In genomic region chr1:12597792-12598191, GRCh38 we compare ENCODE assay signal across 12 cellular contexts. TPM values are rescaled to one million over a fixed set of nuclear protein-coding genes. Genes with fewer than 3 reads are reported as not detected.
DNase-seq lines count a peak whose midpoint lies in the region; ATAC-seq, FAIRE-seq and TF ChIP-seq lines count a peak whose summit lies in the region.
"Had no signal": no experiment of that assay in that cellular context is flagged by ENCODE, and none has a peak within 500 bp of the region (broad histone marks: within the 10 kb centered on the region; RNA-seq: fewer than 3 reads in every experiment).

No MANE protein-coding gene starts in this region.

- TF ChIP-seq EP300 in H1 (IDR thresholded peaks at IDR 0.05; ENCODE audit: borderline replicate concordance in 1 of 2, low read depth in 2 of 2, low read length in 2 of 2) = no peak

- H3K14ac ChIP-seq in H1 (ENCODE audit: insufficient read length) = no peak overlapping the region

- ATAC-seq in Right ventricle myocardium inferior = peak; percentile 8
- peak in 1 of 2 donors; percentile 21 for ATAC-seq in naive thymus-derived CD8-positive, alpha-beta T cell
- ATAC-seq: left lung had no signal

- no peak overlapping the region for H3K23ac ChIP-seq in H1 (ENCODE audit: insufficient read length)

- no peak overlapping the region for H3K9ac ChIP-seq in H1 (replicated peaks in 1 of 4; ENCODE audit: extremely low read depth in 1 of 4, low read depth in 3 of 4, low read length in 3 of 4)

- H3K4me3 Mint-ChIP-seq in naive thymus-derived CD8-positive, alpha-beta T cell = peak overlapping the region in 7 of 10 donors; percentile 5 to 76 (median 54)

- peaks cover 18 to 42% (median 26%) of the 10 kb centered on the region in 4 experiments for H3K4me1 ChIP-seq in H1 (replicated peaks in 1 of 4; ENCODE audit: control insufficient read depth in 3 of 4, insufficient read depth in 4 of 4, low read length in 3 of 4)
- peaks cover 3% of the 10 kb centered on the region for H3K4me1 ChIP-seq in urinary bladder (ENCODE audit: insufficient read depth)
- no peaks in the 10 kb centered on the region for H3K4me1 ChIP-seq in OCI-LY7 (ENCODE audit: insufficient read depth, low read length, poor library complexity, severe bottlenecking)

- no peaks in the 10 kb centered on the region for H3K9me3 ChIP-seq in H1 (ENCODE audit: insufficient read depth in 2 of 2, low read depth in 1 of 2, low read length in 1 of 2)
- H3K9me3 ChIP-seq in OCI-LY7 (ENCODE audit: low read length) = no peaks in the 10 kb centered on the region
- H3K9me3 ChIP-seq: left lung had no signal

- H4K91ac ChIP-seq in H1 (replicated peaks; ENCODE audit: insufficient read length, low read length) = no peak overlapping the region

- no TSS peak for BruUV-seq in OCI-LY7 (replicated peaks; lab: Mats Ljungman, UMichigan)

- no peak for FAIRE-seq in H1 (lab: Jason Lieb, UNC)

- peak overlapping the region; percentile 39; the same call in 1 of the 2 replicates for H4K8ac ChIP-seq in H1 (ENCODE audit: extremely low read depth, insufficient read depth, low read length)

- H3K27me3 Mint-ChIP-seq in naive thymus-derived CD8-positive, alpha-beta T cell = no peaks in the 10 kb centered on the region

- H3K4me3 ChIP-seq in H1 (ENCODE audit: extremely low read depth in 1 of 4, insufficient read depth in 2 of 4, low read depth in 3 of 4, low read length in 4 of 4) = no peak overlapping the region
- H3K4me3 ChIP-seq in urinary bladder (ENCODE audit: low read depth, low read length) = no peak overlapping the region
- H3K4me3 ChIP-seq in OCI-LY7 (ENCODE audit: low read depth, low read length, poor library complexity, severe bottlenecking) = no peak overlapping the region
- H3K4me3 ChIP-seq: left lung had no signal

- H2BK12ac ChIP-seq in H1 (ENCODE audit: low read depth, low read length) = no peak overlapping the region

- H2AFZ ChIP-seq in H1 (ENCODE audit: low read length) (no peak overlapping the region), OCI-LY7 (ENCODE audit: low read length) (no peak overlapping the region)

- TF ChIP-seq CTCF in H1 (IDR thresholded peaks at IDR 0.05; ENCODE audit: control extremely low read depth in 1 of 3, insufficient read depth in 1 of 3, low read depth in 1 of 3, low read length in 3 of 3) = no peak
- TF ChIP-seq CTCF in OCI-LY7 (conservative IDR thresholded peaks at IDR 0.05; ENCODE audit: low read length) = no peak

- no peak overlapping the region for H4K5ac ChIP-seq in H1 (ENCODE audit: insufficient read length, low read depth, low read length)

- H3K9me3 Mint-ChIP-seq in naive thymus-derived CD8-positive, alpha-beta T cell = no peaks in the 10 kb centered on the region

- no peak for TF ChIP-seq RAD21 in H1 (IDR thresholded peaks at IDR 0.05 in 1 of 2, conservative IDR thresholded peaks at IDR 0.05 in 1 of 2; ENCODE audit: low read depth in 2 of 2, low read length in 2 of 2)

- H4K20me1 ChIP-seq in H1 (replicated peaks in 1 of 2; ENCODE audit: control insufficient read depth in 1 of 2, insufficient read depth in 2 of 2, low read length in 2 of 2) = peaks cover 27% of the 10 kb centered on the region in 2 experiments
- H4K20me1 ChIP-seq in OCI-LY7 (ENCODE audit: insufficient read depth, low read length) = no peaks in the 10 kb centered on the region

- peaks cover 0 to 2% (median 1%) of the 10 kb centered on the region in 3 donors for H3K36me3 Mint-ChIP-seq in naive thymus-derived CD8-positive, alpha-beta T cell

- no peak for TF ChIP-seq POLR2A in H1 (IDR thresholded peaks at IDR 0.05; ENCODE audit: control extremely low read depth in 1 of 2, low read depth in 2 of 2, low read length in 2 of 2)

- DNase-seq in Right ventricle myocardium inferior (ENCODE audit: missing footprints) (peak; percentile 77), cardiac septum (ENCODE audit: low spot score) (no peak), H1 (ENCODE audit: low read depth in 1 of 2, low spot score in 2 of 2) (no peak), OCI-LY7 (ENCODE audit: low spot score) (no peak), NCI-H146 treated with DMSO at 0.1 percent for 48 hours (lab: John Stamatoyannopoulos, UW; ENCODE audit: unreplicated experiment) (no peak)
- no peak for DNase-seq in naive thymus-derived CD8-positive, alpha-beta T cell
- DNase-seq in activated T-cell treated with anti-CD3 and anti-CD28 coated beads, Interleukin-2, amount 50 U/mL, for 48 hours = no peak
- DNase-seq: NCI-H1048, retina had no signal

- H2BK5ac ChIP-seq in H1 (ENCODE audit: low read depth, low read length) = no peak overlapping the region

- H2BK20ac ChIP-seq in H1 (ENCODE audit: low read length) = no peak overlapping the region

- peak overlapping the region; percentile 37 to 86 (median 76) for H3K27ac Mint-ChIP-seq in naive thymus-derived CD8-positive, alpha-beta T cell

- H3K27ac ChIP-seq in H1 (ENCODE audit: low read depth, low read length) (no peak overlapping the region), urinary bladder (ENCODE audit: low read depth) (peak overlapping the region; percentile 51), OCI-LY7 (ENCODE audit: low read depth, low read length, poor library complexity, severe bottlenecking) (no peak overlapping the region)

- no peaks in the 10 kb centered on the region for H3K9me2 ChIP-seq in OCI-LY7 (ENCODE audit: insufficient read depth, low read length)

- H3K4ac ChIP-seq in H1 (replicated peaks; ENCODE audit: insufficient read length, low read depth, low read length) = no peak overlapping the region

- peaks cover 0 to 2% (median 0%) of the 10 kb centered on the region in 4 experiments; a peak in 1 of 7 replicates for H3K27me3 ChIP-seq in H1 (replicated peaks in 1 of 4; ENCODE audit: control insufficient read depth in 3 of 4, extremely low read depth in 1 of 4, insufficient read depth in 3 of 4, low read length in 3 of 4)

- no peak overlapping the region for H3K56ac ChIP-seq in H1 (replicated peaks; ENCODE audit: insufficient read length, low read depth, low read length)

- H3K23me2 ChIP-seq in H1 (ENCODE audit: low read depth, low read length) = peaks cover 9% of the 10 kb centered on the region; the same call in 1 of the 2 replicates

- POLR2A ChIA-PET in H1 (lab: Charles Lee; ENCODE audit: partially characterized antibody) (interaction anchor here (7.3 kb wide), 1 partner anchor 19 kb away, joined by 107 read pairs; the partner anchor contains the start of gene DHRS3), OCI-LY7 (lab: Charles Lee) (no interaction called here)
- POLR2A ChIA-PET in naive thymus-derived CD8-positive, alpha-beta T cell (lab: Charles Lee) = interaction anchor here (11.2 kb wide), 1 partner anchor 19 kb away, joined by 269 read pairs; the partner anchor contains the start of gene DHRS3

- H3K18ac ChIP-seq in H1 (ENCODE audit: extremely low read depth, low read length) = no peak overlapping the region

- H3K4me2 ChIP-seq in H1 (ENCODE audit: insufficient read depth in 1 of 2, low read depth in 2 of 2, low read length in 2 of 2) (no peak overlapping the region), OCI-LY7 (ENCODE audit: low read length) (no peak overlapping the region)

- no peak overlapping the region for H2BK120ac ChIP-seq in H1 (replicated peaks; ENCODE audit: low read depth, low read length)

- H3K79me2 ChIP-seq in H1 (ENCODE audit: control insufficient read depth in 1 of 2, insufficient read depth in 2 of 2, low read length in 2 of 2) = peaks cover 0 to 54% of the 10 kb centered on the region in 2 experiments; a peak in 2 of 4 replicates
- no peaks in the 10 kb centered on the region for H3K79me2 ChIP-seq in OCI-LY7 (ENCODE audit: insufficient read depth, low read depth, low read length)

- H2BK15ac ChIP-seq in H1 (ENCODE audit: low read length) = no peak overlapping the region

- peaks cover 29 to 77% (median 73%) of the 10 kb centered on the region in 4 donors for H3K4me1 Mint-ChIP-seq in naive thymus-derived CD8-positive, alpha-beta T cell

- CTCF ChIA-PET in H1 (lab: Charles Lee; ENCODE audit: partially characterized antibody) (interaction anchor here (0.7 to 9.4 kb wide), 5 partner anchors 10 to 166 kb away, joined by 3 to 130 read pairs (median 4); partner anchors contain the start of gene DHRS3), OCI-LY7 (lab: Charles Lee; ENCODE audit: unreplicated experiment) (no interaction called here)

- H3K79me1 ChIP-seq in H1 (ENCODE audit: low read depth, low read length) = peaks cover 6% of the 10 kb centered on the region

- WGBS in H1 (ENCODE audit: extremely low coverage in 1 of 2, insufficient coverage in 1 of 2, insufficient read length in 1 of 2, insufficient replicate concordance in 2 of 2, low coverage in 1 of 2, low lambda C conversion rate in 2 of 2, missing lambda C conversion rate in 1 of 2), 2 experiments = 86% methylated on average over 10 of the region's 10 CpGs; no CpG with 5 or more reads in 1 of the 2 experiments
- WGBS in urinary bladder = 73% methylated on average over 10 of the region's 10 CpGs

- intact Hi-C loops in Right ventricle myocardium inferior (cut with DNase I) (loop anchor here (5.0 kb wide), 1 partner anchor 120 kb away; no protein-coding TSS in a partner anchor), cardiac septum (cut with DNase I) (no loop called here), OCI-LY7 (cut with micrococcal nuclease; ENCODE audit: unreplicated experiment) (no loop called here)

- H3K36me3 ChIP-seq in H1 (ENCODE audit: control insufficient read depth in 2 of 4, insufficient read depth in 4 of 4, low read length in 3 of 4) = no peaks in the 10 kb centered on the region
- H3K36me3 ChIP-seq in urinary bladder (ENCODE audit: insufficient read depth) = no peaks in the 10 kb centered on the region
- H3K36me3 ChIP-seq in OCI-LY7 (ENCODE audit: insufficient read depth, low read length) = no peaks in the 10 kb centered on the region
- H3K36me3 ChIP-seq: left lung had no signal

- H2AK5ac ChIP-seq in H1 (ENCODE audit: low read depth, low read length) = no peak overlapping the region

RNA-seq across cellular contexts. Expression of gene DHRS3, which starts 20.2 kb away (rescaled TPM):
- total RNA-seq in Right ventricle myocardium inferior = 81.0 TPM
- 41.8 TPM for total RNA-seq in cardiac septum
- total RNA-seq in H1 (2021; fragmentation: NEBNext Ultra II Directional; extraction: Animal tissue kit (Norgen Biotek cat#: 25700)) = 32.5 and 37.8 TPM in 2 replicates
- polyA plus RNA-seq in H1 (2011; rRNA removed) = 36.4 and 41.9 TPM in 2 replicates
- polyA plus RNA-seq in H1 (2011; cell fraction: cytosol; rRNA removed) = 40.2 TPM
- 40.2 TPM for polyA plus RNA-seq in H1 (2011; cell fraction: nucleus; rRNA removed)
- 25.1 to 32.0 TPM (median 29.2 TPM) in 4 replicates for polyA plus RNA-seq in H1 (2012, experiment 1 of 2)
- 36.9 TPM for polyA plus RNA-seq in H1 (2012, experiment 2 of 2)
- polyA plus RNA-seq in H1 (2013, experiment 1 of 2) = 9.6 TPM
- 10.6 TPM for polyA plus RNA-seq in H1 (2013, experiment 2 of 2)
- polyA minus RNA-seq in H1 (2011; rRNA and poly(A)+ RNA removed) = 56.9 and 114 TPM in 2 replicates
- 51.7 TPM for polyA minus RNA-seq in H1 (2011; cell fraction: cytosol; rRNA and poly(A)+ RNA removed)
- 27.3 TPM for polyA minus RNA-seq in H1 (2011; cell fraction: nucleus; rRNA and poly(A)+ RNA removed)
- total RNA-seq in naive thymus-derived CD8-positive, alpha-beta T cell = 10 to 100 TPM; 86.4 to 91.0 TPM
- polyA plus RNA-seq in naive thymus-derived CD8-positive, alpha-beta T cell = 10 to 100 TPM; 17.7 to 31.0 (median 20.4) TPM
- total RNA-seq in urinary bladder = 83.2 TPM
- polyA plus RNA-seq in urinary bladder = 62.1 TPM
- not detected in 2 replicates for total RNA-seq in OCI-LY7 (2014; rRNA removed; shearing (Covaris generic))
- total RNA-seq in OCI-LY7 (2022) = not detected in 2 replicates

RNA-seq across cellular contexts. Expression of gene AADACL4, which starts 46.1 kb away (rescaled TPM):
- total RNA-seq in Right ventricle myocardium inferior (not detected), cardiac septum (not detected), urinary bladder (0.37 TPM), OCI-LY7 (2022) (not detected in 2 replicates)
- total RNA-seq in H1 (2021; fragmentation: NEBNext Ultra II Directional; extraction: Animal tissue kit (Norgen Biotek cat#: 25700)) = 0.40 TPM in 1 of 2 replicates, not detected in the other
- polyA plus RNA-seq in H1 (2011; rRNA removed) (0.08 and 0.13 TPM in 2 replicates), urinary bladder (not detected)
- 0.21 TPM for polyA plus RNA-seq in H1 (2011; cell fraction: cytosol; rRNA removed)
- polyA plus RNA-seq in H1 (2011; cell fraction: nucleus; rRNA removed) = 0.33 TPM
- polyA plus RNA-seq in H1 (2012, experiment 1 of 2) = not detected in 4 replicates
- polyA plus RNA-seq in H1 (2012, experiment 2 of 2) = not detected
- not detected for polyA plus RNA-seq in H1 (2013, experiment 1 of 2)
- 0.04 TPM for polyA plus RNA-seq in H1 (2013, experiment 2 of 2)
- 0.17 TPM in 1 of 2 replicates, not detected in the other for polyA minus RNA-seq in H1 (2011; rRNA and poly(A)+ RNA removed)
- not detected for polyA minus RNA-seq in H1 (2011; cell fraction: cytosol; rRNA and poly(A)+ RNA removed)
- polyA minus RNA-seq in H1 (2011; cell fraction: nucleus; rRNA and poly(A)+ RNA removed) = not detected
- total RNA-seq in naive thymus-derived CD8-positive, alpha-beta T cell = not detected
- polyA plus RNA-seq in naive thymus-derived CD8-positive, alpha-beta T cell = not detected
- total RNA-seq in OCI-LY7 (2014; rRNA removed; shearing (Covaris generic)) = not detected in 2 replicates
- total RNA-seq: chondrocyte, left lung had no signal

Comparison
In these comparisons a context has a peak if more than half of its experiments do, and no peak if none do; other contexts are left out.
1. RNA of gene DHRS3, which starts 20.2 kb away (total RNA-seq): 86.4 to 91.0 TPM in naive thymus-derived CD8-positive, alpha-beta T cell, 83.2 TPM in urinary bladder (single experiment), 81.0 TPM in Right ventricle myocardium inferior (single experiment), 41.8 TPM in cardiac septum (single experiment) and 32.5 to 37.8 TPM in H1; not detected in OCI-LY7; every median in the first group is over 10 times any median in the second.